29 cellular contexts compared by ENCODE assay signal in genomic region chr3:180296971-180297370, GRCh38.
"Had no signal": no experiment of that assay in that cellular context is flagged by ENCODE, and none has a peak within 500 bp of the region (broad histone marks: within the 10 kb centered on the region; RNA-seq: fewer than 3 reads in every experiment).

No MANE protein-coding gene starts in this region.

- H3K9me3 Mint-ChIP-seq: nephron progenitor cell; neural crest cell; stimulated activated effector memory CD8-positive, alpha-beta T cell treated with anti-CD3 and anti-CD28 coated beads, Interleukin-12 subunit alpha, Interleukin-12 subunit beta, amount 100 ng/mL, for 72 hours; stimulated activated naive B cell treated with anti-CD40 and anti-IgM and Interleukin-4, amounts not matched to agents 10 μg/mL and 1 μg/mL and 100 μg/mL, for 72 hours had no signal

- H3K27me3 ChIP-seq: neutrophil, right lobe of liver, sigmoid colon, stomach, thyroid gland, tibial nerve, upper lobe of left lung, vagina had no signal

- H3K36me3 Mint-ChIP-seq: naive thymus-derived CD8-positive, alpha-beta T cell; natural killer cell treated with Interleukin-12 subunit alpha and Interleukin-12 subunit beta and Interleukin-15 and Interleukin-18, amount 100 ng/mL, for 72 hours; stimulated activated effector memory CD8-positive, alpha-beta T cell treated with anti-CD3 and anti-CD28 coated beads, Interleukin-12 subunit alpha, Interleukin-12 subunit beta, amount 100 ng/mL, for 72 hours; stimulated activated naive B cell treated with anti-CD40 and anti-IgM and Interleukin-4, amounts not matched to agents 10 μg/mL and 1 μg/mL and 100 μg/mL, for 72 hours had no signal

- H3K4me1 ChIP-seq: parathyroid adenoma, psoas muscle, right lobe of liver, sigmoid colon, stomach, thyroid gland, tibial nerve, upper lobe of left lung, vagina had no signal

- H3K27ac ChIP-seq: neutrophil, parathyroid adenoma, psoas muscle, right lobe of liver, sigmoid colon, stomach, thoracic aorta, thyroid gland, tibial nerve, upper lobe of left lung, vagina had no signal

- H2AFZ ChIP-seq: parathyroid adenoma had no signal

- H3K4me3 Mint-ChIP-seq: naive thymus-derived CD8-positive, alpha-beta T cell; natural killer cell treated with Interleukin-12 subunit alpha and Interleukin-12 subunit beta and Interleukin-15 and Interleukin-18, amount 100 ng/mL, for 72 hours; nephron progenitor cell; neural crest cell; stimulated activated effector memory CD8-positive, alpha-beta T cell treated with anti-CD3 and anti-CD28 coated beads, Interleukin-12 subunit alpha, Interleukin-12 subunit beta, amount 100 ng/mL, for 72 hours; stimulated activated naive B cell treated with anti-CD40 and anti-IgM and Interleukin-4, amounts not matched to agents 10 μg/mL and 1 μg/mL and 100 μg/mL, for 72 hours; stimulated activated naive CD8-positive, alpha-beta T cell treated with anti-CD3 and anti-CD28 coated beads, Interleukin-15, Interleukin-2, amounts not matched to agents 100 ng/mL and 50 ng/mL, for 24 hours had no signal

- H3K4me3 ChIP-seq: psoas muscle, right lobe of liver, sigmoid colon, stomach, thoracic aorta, thyroid gland, tibial nerve, upper lobe of left lung, vagina had no signal

- FAIRE-seq: small intestine, urothelium cell line had no signal

- H3K4me1 Mint-ChIP-seq: naive thymus-derived CD8-positive, alpha-beta T cell; nephron progenitor cell; stimulated activated effector memory CD8-positive, alpha-beta T cell treated with anti-CD3 and anti-CD28 coated beads, Interleukin-12 subunit alpha, Interleukin-12 subunit beta, amount 100 ng/mL, for 72 hours; stimulated activated naive B cell treated with anti-CD40 and anti-IgM and Interleukin-4, amounts not matched to agents 10 μg/mL and 1 μg/mL and 100 μg/mL, for 72 hours had no signal

- H3K79me2 ChIP-seq: parathyroid adenoma had no signal

- H3K36me3 ChIP-seq: neutrophil, right lobe of liver, sigmoid colon, stomach, thoracic aorta, thyroid gland, tibial nerve, upper lobe of left lung, vagina had no signal

- DNase-seq: naive thymus-derived CD8-positive, alpha-beta T cell; nephron progenitor cell; nucleus accumbens; posterior cingulate gyrus; psoas muscle; right cardiac atrium; right lobe of liver; sigmoid colon; small intestine; stimulated activated CD4-positive, alpha-beta T cell treated with anti-CD3 and anti-CD28 coated beads, Interleukin-15, amount 100 ng/mL, for 24 hours; stimulated activated CD4-positive, alpha-beta T cell treated with anti-CD3 and anti-CD28 coated beads, Interleukin-2, amount 100 ng/mL, for 24 hours; stimulated activated CD4-positive, alpha-beta T cell treated with anti-CD3 and anti-CD28 coated beads, Interleukin-2, amount 100 ng/mL, for 48 hours; stimulated activated CD4-positive, alpha-beta T cell treated with anti-CD3 and anti-CD28 coated beads, Interleukin-4, amount 100 ng/mL, for 24 hours; stimulated activated naive B cell treated with anti-CD40 and anti-IgM and Interleukin-4, amounts not matched to agents 10 μg/mL and 1 μg/mL and 100 μg/mL, for 72 hours; stimulated activated naive CD4-positive, alpha-beta T cell treated with Interleukin-2 at 50 U/mL for 16 hours; stomach; thyroid gland; trophoblast cell; upper lobe of left lung had no signal

- ATAC-seq: naive thymus-derived CD8-positive, alpha-beta T cell; natural killer cell treated with Interleukin-12 subunit alpha and Interleukin-12 subunit beta and Interleukin-15 and Interleukin-18, amount 100 ng/mL, for 72 hours; psoas muscle; right cardiac atrium; right lobe of liver; stimulated activated effector memory CD8-positive, alpha-beta T cell treated with anti-CD3 and anti-CD28 coated beads, Interleukin-12 subunit alpha, Interleukin-12 subunit beta, amount 100 ng/mL, for 72 hours; stimulated activated naive B cell treated with anti-CD40 and anti-IgM and Interleukin-4, amounts not matched to agents 10 μg/mL and 1 μg/mL and 100 μg/mL, for 72 hours had no signal

- H3K27ac Mint-ChIP-seq: naive thymus-derived CD8-positive, alpha-beta T cell; natural killer cell treated with Interleukin-12 subunit alpha and Interleukin-12 subunit beta and Interleukin-15 and Interleukin-18, amount 100 ng/mL, for 72 hours; nephron progenitor cell; stimulated activated effector memory CD8-positive, alpha-beta T cell treated with anti-CD3 and anti-CD28 coated beads, Interleukin-12 subunit alpha, Interleukin-12 subunit beta, amount 100 ng/mL, for 72 hours; stimulated activated naive B cell treated with anti-CD40 and anti-IgM and Interleukin-4, amounts not matched to agents 10 μg/mL and 1 μg/mL and 100 μg/mL, for 72 hours; stimulated activated naive CD8-positive, alpha-beta T cell treated with anti-CD3 and anti-CD28 coated beads, Interleukin-15, Interleukin-2, amounts not matched to agents 100 ng/mL and 50 ng/mL, for 24 hours had no signal

- H3K9me3 ChIP-seq: neutrophil, psoas muscle, right lobe of liver, sigmoid colon, stomach, thoracic aorta, thyroid gland, tibial nerve, upper lobe of left lung, vagina had no signal

- H3K27me3 Mint-ChIP-seq: natural killer cell treated with Interleukin-12 subunit alpha and Interleukin-12 subunit beta and Interleukin-15 and Interleukin-18, amount 100 ng/mL, for 72 hours; stimulated activated naive B cell treated with anti-CD40 and anti-IgM and Interleukin-4, amounts not matched to agents 10 μg/mL and 1 μg/mL and 100 μg/mL, for 72 hours; stimulated activated naive CD8-positive, alpha-beta T cell treated with anti-CD3 and anti-CD28 coated beads, Interleukin-15, Interleukin-2, amounts not matched to agents 100 ng/mL and 50 ng/mL, for 24 hours had no signal
